8 cellular contexts compared by ENCODE assay signal in genomic region chr20:18137412-18138265, GRCh38. TPM values are rescaled to one million over a fixed set of nuclear protein-coding genes. Genes with fewer than 3 reads are reported as not detected.
DNase-seq lines count a peak whose midpoint lies in the region; ATAC-seq and TF ChIP-seq lines count a peak whose summit lies in the region.

TSS of gene KAT14 (plus strand) at chr20:18137863. CDS start at chr20:18142661, 4,798 bp downstream.
TSS of gene PET117 (plus strand) at chr20:18137863. CDS start at chr20:18137956, 93 bp downstream.

- ATAC-seq in HG02798 (IDR thresholded peaks at IDR 0.05; ENCODE audit: poor library complexity, unreplicated experiment) (peak; percentile 90), left ventricle myocardium superior (peak; percentile 99)

- DNase-seq in GM13977 (ENCODE audit: low spot score), result peak; percentile 89
- DNase-seq in NCI-H1417 treated with DMSO at 0.1 percent for 48 hours (lab: John Stamatoyannopoulos, UW), result peak; percentile 64
- DNase-seq in amniotic stem cell (lab: John Stamatoyannopoulos, UW), result peak; percentile 87
- peak; percentile 96 for DNase-seq in left ventricle myocardium superior
- peak; percentile 82 for DNase-seq in prostate gland (ENCODE audit: low spot score)
- peak; percentile 90 for DNase-seq in ureter (ENCODE audit: low spot score)

- under 1% methylated on average over 56 of the region's 87 CpGs for WGBS in prostate gland

- no peaks in the 10 kb centered on the region for H3K4me1 ChIP-seq in prostate gland (replicated peaks)

- peak within 1 kb of the TSS; percentile 85 for H3K27ac Mint-ChIP-seq in T-helper 1 cell treated with Interleukin-12 subunit alpha and Interleukin-12 subunit beta and Interleukin-4 antibody, amounts not matched to agents 30 μg/mL and 1 μg/mL, for 36 hours

- peaks cover 0 to 4% of the 10 kb centered on the region in 2 donors for H3K36me3 ChIP-seq in prostate gland

- no peaks in the 10 kb centered on the region for H3K27me3 ChIP-seq in prostate gland (replicated peaks; ENCODE audit: insufficient read depth)

- peak within 1 kb of the TSS; percentile 85 for H3K4me3 Mint-ChIP-seq in T-helper 1 cell treated with Interleukin-12 subunit alpha and Interleukin-12 subunit beta and Interleukin-4 antibody, amounts not matched to agents 30 μg/mL and 1 μg/mL, for 36 hours

- H3K4me3 ChIP-seq in prostate gland, result peak within 1 kb of the TSS; percentile 69 to 90

- H3K27me3 Mint-ChIP-seq in T-helper 1 cell treated with Interleukin-12 subunit alpha and Interleukin-12 subunit beta and Interleukin-4 antibody, amounts not matched to agents 30 μg/mL and 1 μg/mL, for 36 hours (ENCODE audit: low read depth), result peaks cover 4% of the 10 kb centered on the region

- peaks cover 7% of the 10 kb centered on the region for H3K36me3 Mint-ChIP-seq in T-helper 1 cell treated with Interleukin-12 subunit alpha and Interleukin-12 subunit beta and Interleukin-4 antibody, amounts not matched to agents 30 μg/mL and 1 μg/mL, for 36 hours (ENCODE audit: low read depth)

- no peak for TF ChIP-seq CTCF in GM13977 (IDR thresholded peaks at IDR 0.05; ENCODE audit: extremely low read depth, insufficient read depth, missing control alignments)
- peak in 2 of 4 experiments; percentile 12 to 32 for TF ChIP-seq CTCF in prostate gland (IDR thresholded peaks at IDR 0.05)

- H3K9me3 Mint-ChIP-seq in T-helper 1 cell treated with Interleukin-12 subunit alpha and Interleukin-12 subunit beta and Interleukin-4 antibody, amounts not matched to agents 30 μg/mL and 1 μg/mL, for 36 hours, result no peaks in the 10 kb centered on the region

- intact Hi-C loops in left ventricle myocardium superior (cut with micrococcal nuclease) (no loop called here), prostate gland (cut with DNase I) (loop anchor here (2.0 to 10.0 kb wide), 3 partner anchors 133 to 453 kb away; partner anchors contain the start of genes RRBP1 and ZNF133)

- H3K4me1 Mint-ChIP-seq in T-helper 1 cell treated with Interleukin-12 subunit alpha and Interleukin-12 subunit beta and Interleukin-4 antibody, amounts not matched to agents 30 μg/mL and 1 μg/mL, for 36 hours (ENCODE audit: low read depth), result peaks cover 19% of the 10 kb centered on the region

- peak within 1 kb of the TSS; percentile 79 to 87 for H3K27ac ChIP-seq in prostate gland

- peak; percentile 37 for TF ChIP-seq POLR2A in prostate gland (IDR thresholded peaks at IDR 0.05)

- in situ Hi-C loops in GM13977 (cut with MboI; ENCODE audit: low pct_unique_long_range_greater_than_20kb, low sequenced_read_pairs, unreplicated experiment), result no loop called here

- no peaks in the 10 kb centered on the region for H3K9me3 ChIP-seq in prostate gland

RNA-seq across cellular contexts. Expression of gene KAT14, which starts in this region (rescaled TPM):
- total RNA-seq in left ventricle myocardium superior, result 13.1 TPM
- 10 to 100 TPM; 15.2 to 23.3 TPM for total RNA-seq in prostate gland
- total RNA-seq in ureter, result 16.0 TPM

RNA-seq across cellular contexts. Expression of gene PET117, which starts in this region (rescaled TPM):
- total RNA-seq in left ventricle myocardium superior, result 12.6 TPM
- total RNA-seq in prostate gland, result 10 to 100 TPM; 17.6 to 19.2 TPM
- 8.7 TPM for total RNA-seq in ureter

Comparison
In these comparisons a context has a peak if more than half of its experiments do, and no peak if none do; other contexts are left out.
1. Peak in every context shown above with its lines: DNase-seq, ATAC-seq, H3K4me3 ChIP-seq and H3K27ac ChIP-seq.